17 cellular contexts compared by ENCODE assay signal in genomic region chr13:66634384-66634783, GRCh38.
DNase-seq lines count a peak whose midpoint lies in the region; ATAC-seq and TF ChIP-seq lines count a peak whose summit lies in the region.
"Had no signal": no experiment of that assay in that cellular context is flagged by ENCODE, and none has a peak within 500 bp of the region (broad histone marks: within the 10 kb centered on the region; RNA-seq: fewer than 3 reads in every experiment).

No MANE protein-coding gene starts in this region.

- no peak overlapping the region for H3K4me3 ChIP-seq in foreskin fibroblast (ENCODE audit: low read depth in 1 of 2, low read length in 2 of 2)

- TF ChIP-seq CTCF in foreskin fibroblast (IDR thresholded peaks at IDR 0.05; ENCODE audit: low read depth, low read length): no peak

- ATAC-seq in HG02840 (IDR thresholded peaks at IDR 0.05; ENCODE audit: low FRiP score, unreplicated experiment) (no peak), HG03095 (IDR thresholded peaks at IDR 0.05; ENCODE audit: unreplicated experiment) (no peak)
- ATAC-seq: PC-3 had no signal

- peak; percentile 3 for DNase-seq in GM03348 (ENCODE audit: low spot score)
- peak; percentile 18 for DNase-seq in amniotic epithelial cell (ENCODE audit: low read depth)
- DNase-seq in foreskin fibroblast: peak; percentile 17 to 30
- DNase-seq in renal cortical epithelial cell (ENCODE audit: low read depth): peak; percentile 16
- no peak for DNase-seq in activated naive CD4-positive, alpha-beta T cell treated with anti-CD3 and anti-CD28 coated beads, Interleukin-2, amount 50 U/mL, for 16 hours
- DNase-seq: DMS79 treated with DMSO at 0.1 percent for 48 hours, H9, KBM-7, NCI-H1417, NCI-H187 treated with DMSO at 0.1 percent for 48 hours, NCI-H2227 treated with DMSO at 0.1 percent for 48 hours, NCI-H510A treated with DMSO at 0.1 percent for 48 hours, NCI-H82, PC-3, RPMI8226 had no signal
